In the genomic region with DNA sequence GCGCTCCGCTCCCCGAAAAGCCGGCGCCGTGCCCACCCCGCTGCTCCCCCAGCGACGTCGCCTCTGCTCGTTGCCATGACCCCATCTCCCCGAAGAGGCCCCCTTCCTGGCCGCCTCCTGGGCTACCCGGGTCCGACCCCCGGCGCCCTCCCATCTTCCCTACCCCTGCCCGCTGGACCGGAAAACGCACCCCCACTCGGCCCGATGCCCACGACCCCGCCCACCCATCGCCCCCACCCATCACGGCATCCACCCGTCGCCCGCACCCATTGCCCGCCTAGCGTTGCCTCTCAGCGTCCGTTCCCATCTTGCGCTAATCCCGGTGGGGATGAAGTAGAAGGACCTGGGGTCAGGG, we compare ENCODE assay signal across 8 cellular contexts. TPM values are rescaled to one million over a fixed set of nuclear protein-coding genes. Genes with fewer than 3 reads are reported as not detected.
DNase-seq lines count a peak whose midpoint lies in the region; ATAC-seq and TF ChIP-seq lines count a peak whose summit lies in the region.

No MANE protein-coding gene starts in this region.

- H3K4me3 ChIP-seq in SK-N-SH (ENCODE audit: low read depth in 2 of 2, low read length in 1 of 2), result peak overlapping the region; percentile 64 to 69

- CTCF ChIA-PET in SK-N-SH (lab: Yijun Ruan, JAX), result no interaction called here

- no peaks in the 10 kb centered on the region; the same call in 1 of the 2 replicates for H3K27me3 ChIP-seq in SK-N-SH (ENCODE audit: insufficient read depth)

- peak overlapping the region; percentile 85 for H3K4me3 Mint-ChIP-seq in activated naive CD8-positive, alpha-beta T cell
- H3K4me3 Mint-ChIP-seq in immature natural killer cell, result peak overlapping the region; percentile 63 to 82 (median 80)

- POLR2A ChIA-PET in SK-N-SH (lab: Yijun Ruan, JAX), result interaction anchor here (1.3 kb wide), 1 partner anchor 18 kb away, joined by 3 read pairs; no protein-coding TSS in a partner anchor

- WGBS in SK-N-SH (ENCODE audit: low lambda C conversion rate), result 38% methylated on average over 18 of the region's 35 CpGs

- H3K79me2 ChIP-seq in SK-N-SH (ENCODE audit: insufficient read depth), result peaks cover 36% of the 10 kb centered on the region

- H3K4me2 ChIP-seq in SK-N-SH, result peak overlapping the region; percentile 62; the same call in 1 of the 2 replicates

- ATAC-seq in SK-N-SH treated with all-trans-retinoic acid at 6 μM for 48 hours, result no peak; the same call in 1 of the 3 replicates

- peak overlapping the region in 1 of 2 experiments; percentile 79; a peak in 1 of 4 replicates for H3K27ac ChIP-seq in SK-N-SH (ENCODE audit: low read depth in 2 of 2, low read length in 1 of 2)
- peak overlapping the region; percentile 27 for H3K27ac ChIP-seq in temporal lobe (ENCODE audit: low read depth, low read length)

- peak overlapping the region; percentile 75 for H3K27ac Mint-ChIP-seq in activated naive CD8-positive, alpha-beta T cell
- peak overlapping the region; percentile 48 to 88 (median 78) for H3K27ac Mint-ChIP-seq in immature natural killer cell

- H3K4me1 ChIP-seq in SK-N-SH (ENCODE audit: control insufficient read depth in 1 of 2, insufficient read depth in 2 of 2, low read depth in 1 of 2, low read length in 1 of 2), result peaks cover 0 to 16% of the 10 kb centered on the region in 2 experiments; a peak in 1 of 4 replicates

- no peak for TF ChIP-seq CTCF in SK-N-SH (IDR thresholded peaks at IDR 0.05)

- no peaks in the 10 kb centered on the region for H3K9me3 ChIP-seq in SK-N-SH

- DNase-seq in SK-N-SH (peak; percentile 73), immature natural killer cell (no peak), AML-193 (lab: John Stamatoyannopoulos, UW) (no peak), HuH-7 (ENCODE audit: low spot score) (no peak)
- no peak for DNase-seq in stimulated activated CD4-positive, alpha-beta T cell treated with anti-CD3 and anti-CD28 coated beads, Interleukin-4, amount 100 ng/mL, for 1 hour

- no peak overlapping the region for H2AFZ ChIP-seq in SK-N-SH (ENCODE audit: low read depth)

- no peak for TF ChIP-seq EP300 in SK-N-SH (IDR thresholded peaks at IDR 0.05; ENCODE audit: borderline replicate concordance in 1 of 2, low read depth in 1 of 2, low read length in 1 of 2)

- peaks cover 0 to 26% of the 10 kb centered on the region in 2 experiments for H3K36me3 ChIP-seq in SK-N-SH (replicated peaks in 1 of 2; ENCODE audit: control insufficient read depth in 1 of 2, insufficient read depth in 2 of 2, low read length in 1 of 2)

- H3F3A ChIP-seq in SK-N-SH (replicated peaks; ENCODE audit: insufficient read depth), result no peaks in the 10 kb centered on the region

- H3K27me3 Mint-ChIP-seq in activated naive CD8-positive, alpha-beta T cell, result no peaks in the 10 kb centered on the region
- peaks cover 6 to 16% (median 13%) of the 10 kb centered on the region in 3 donors for H3K27me3 Mint-ChIP-seq in immature natural killer cell (ENCODE audit: low read depth in 3 of 3)

- no peaks in the 10 kb centered on the region for H3K9me2 ChIP-seq in SK-N-SH

- peaks cover 26% of the 10 kb centered on the region for H3K4me1 Mint-ChIP-seq in activated naive CD8-positive, alpha-beta T cell (ENCODE audit: low read depth)
- H3K4me1 Mint-ChIP-seq in immature natural killer cell, result peaks cover 10 to 15% of the 10 kb centered on the region in 2 donors

- no peak for TF ChIP-seq RAD21 in SK-N-SH (IDR thresholded peaks at IDR 0.05; ENCODE audit: low read length)

- no peaks in the 10 kb centered on the region for H3K36me3 Mint-ChIP-seq in activated naive CD8-positive, alpha-beta T cell
- H3K36me3 Mint-ChIP-seq in immature natural killer cell, result peaks cover 0 to 4% (median 0%) of the 10 kb centered on the region in 3 donors

- peak overlapping the region; percentile 65 for H3K9ac ChIP-seq in SK-N-SH

- H3K9me3 Mint-ChIP-seq in activated naive CD8-positive, alpha-beta T cell (ENCODE audit: low read depth), result no peaks in the 10 kb centered on the region
- H3K9me3 Mint-ChIP-seq in immature natural killer cell, result no peaks in the 10 kb centered on the region

- peaks cover 27% of the 10 kb centered on the region; the same call in 1 of the 2 replicates for H4K20me1 ChIP-seq in SK-N-SH (ENCODE audit: insufficient read depth)

TF ChIP-seq in SK-N-SH, 30 proteins besides CTCF, POLR2A, EP300 and RAD21:
- TF ChIP-seq, protein P1, sequence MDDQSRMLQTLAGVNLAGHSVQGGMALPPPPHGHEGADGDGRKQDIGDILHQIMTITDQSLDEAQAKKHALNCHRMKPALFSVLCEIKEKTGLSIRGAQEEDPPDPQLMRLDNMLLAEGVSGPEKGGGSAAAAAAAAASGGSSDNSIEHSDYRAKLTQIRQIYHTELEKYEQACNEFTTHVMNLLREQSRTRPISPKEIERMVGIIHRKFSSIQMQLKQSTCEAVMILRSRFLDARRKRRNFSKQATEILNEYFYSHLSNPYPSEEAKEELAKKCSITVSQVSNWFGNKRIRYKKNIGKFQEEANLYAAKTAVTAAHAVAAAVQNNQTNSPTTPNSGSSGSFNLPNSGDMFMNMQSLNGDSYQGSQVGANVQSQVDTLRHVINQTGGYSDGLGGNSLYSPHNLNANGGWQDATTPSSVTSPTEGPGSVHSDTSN (IDR thresholded peaks at IDR 0.05), result no peak
- TF ChIP-seq MXI1 (IDR thresholded peaks at IDR 0.05; ENCODE audit: low read depth, low read length) (no peak), SMC3 (IDR thresholded peaks at IDR 0.05; ENCODE audit: low read depth, low read length) (no peak), RCOR1 (IDR thresholded peaks at IDR 0.05; ENCODE audit: low read length) (no peak), TAF1 (IDR thresholded peaks at IDR 0.05; ENCODE audit: borderline replicate concordance, low read depth, low read length) (no peak)

TF ChIP-seq in SK-N-SH treated with all-trans-retinoic acid at 6 μM for 48 hours, 23 proteins besides CTCF, POLR2A, EP300 and RAD21 (continues in another document):
- TF ChIP-seq BACH2 (CRISPR knock-in tag; IDR thresholded peaks at IDR 0.05; ENCODE audit: borderline replicate concordance), result no peak
- TF ChIP-seq ZNF8 (CRISPR knock-in tag; IDR thresholded peaks at IDR 0.05), result no peak
- no peak for TF ChIP-seq POU6F1 (CRISPR knock-in tag; IDR thresholded peaks at IDR 0.05; ENCODE audit: borderline replicate concordance, low read depth)
- no peak for TF ChIP-seq ESRRG (CRISPR knock-in tag; IDR thresholded peaks at IDR 0.05)
- TF ChIP-seq SNAI2 (CRISPR knock-in tag; IDR thresholded peaks at IDR 0.05), result no peak
- TF ChIP-seq TCF4 (CRISPR knock-in tag; IDR thresholded peaks at IDR 0.05; ENCODE audit: borderline replicate concordance), result no peak
- no peak for TF ChIP-seq ZFP30 (CRISPR knock-in tag; IDR thresholded peaks at IDR 0.05)
- no peak for TF ChIP-seq PATZ1 (CRISPR knock-in tag; IDR thresholded peaks at IDR 0.05; ENCODE audit: borderline replicate concordance)

RNA-seq across cellular contexts. Expression of gene GDI1, which starts 0.4 kb away (rescaled TPM):
- polyA plus RNA-seq in SK-N-SH (2012; rRNA removed) (403 and 408 TPM in 2 replicates), immature natural killer cell (10 to 100 TPM; 20.9 to 37.8 (median 29.2) TPM)
- polyA plus RNA-seq in SK-N-SH (2012; cell fraction: cytosol; rRNA removed), result 185 and 251 TPM in 2 replicates
- 1,346 and 1,658 TPM in 2 replicates for polyA plus RNA-seq in SK-N-SH (2012; cell fraction: nucleus; rRNA removed)
- total RNA-seq in temporal lobe, result 284 TPM

RNA-seq across cellular contexts. Expression of gene FAM50A, which starts 6.6 kb away (rescaled TPM):
- 86.0 and 97.0 TPM in 2 replicates for polyA plus RNA-seq in SK-N-SH (2012; rRNA removed)
- polyA plus RNA-seq in SK-N-SH (2012; cell fraction: cytosol; rRNA removed), result 77.9 and 81.4 TPM in 2 replicates
- polyA plus RNA-seq in SK-N-SH (2012; cell fraction: nucleus; rRNA removed), result 266 and 305 TPM in 2 replicates
- 10 to 100 TPM; 45.2 to 63.3 (median 53.3) TPM for polyA plus RNA-seq in immature natural killer cell
- total RNA-seq in temporal lobe, result 15.5 TPM

RNA-seq across cellular contexts. Expression of gene ATP6AP1, which starts 8.9 kb away (rescaled TPM):
- polyA plus RNA-seq in SK-N-SH (2012; rRNA removed) (92.2 and 102 TPM in 2 replicates), immature natural killer cell (100 to 1,000 TPM in 2 of 3 donors, 10 to 100 TPM in 1; 98.3 to 193 (median 154) TPM)
- polyA plus RNA-seq in SK-N-SH (2012; cell fraction: cytosol; rRNA removed), result 55.4 and 71.2 TPM in 2 replicates
- polyA plus RNA-seq in SK-N-SH (2012; cell fraction: nucleus; rRNA removed), result 89.4 and 106 TPM in 2 replicates
- 41.8 TPM for total RNA-seq in temporal lobe

RNA-seq across cellular contexts. Expression of gene PLXNA3, which starts 20.7 kb away (rescaled TPM):
- 28.3 and 33.2 TPM in 2 replicates for polyA plus RNA-seq in SK-N-SH (2012; rRNA removed)
- 7.5 and 12.2 TPM in 2 replicates for polyA plus RNA-seq in SK-N-SH (2012; cell fraction: cytosol; rRNA removed)
- polyA plus RNA-seq in SK-N-SH (2012; cell fraction: nucleus; rRNA removed), result 197 and 217 TPM in 2 replicates
- 1 to 10 TPM in 1 of 3 donors, under 1 TPM in 1, not detected in 1; 0.20 to 1.4 TPM for polyA plus RNA-seq in immature natural killer cell
- total RNA-seq in temporal lobe, result 17.7 TPM

RNA-seq across cellular contexts. Expression of gene TAFAZZIN, which starts 26.0 kb away (rescaled TPM):
- polyA plus RNA-seq in SK-N-SH (2012; rRNA removed) (34.0 and 35.7 TPM in 2 replicates), immature natural killer cell (10 to 100 TPM; 24.9 to 39.2 (median 32.4) TPM)
- polyA plus RNA-seq in SK-N-SH (2012; cell fraction: cytosol; rRNA removed), result 9.7 and 12.5 TPM in 2 replicates
- 280 and 309 TPM in 2 replicates for polyA plus RNA-seq in SK-N-SH (2012; cell fraction: nucleus; rRNA removed)
- 9.3 TPM for total RNA-seq in temporal lobe

Comparison
In these comparisons a context has a peak if more than half of its experiments do, and no peak if none do; other contexts are left out.
1. RNA of gene GDI1, which starts 0.4 kb away (polyA plus RNA-seq): 185 to 1,658 TPM in SK-N-SH; 20.9 to 37.8 TPM in immature natural killer cell; every median in the first group is over 4 times any median in the second.